In genomic region chr9:32581512-32582143, GRCh38 we compare ENCODE assay signal across 8 cellular contexts. TPM values are rescaled to one million over a fixed set of nuclear protein-coding genes. Genes with fewer than 3 reads are reported as not detected.
DNase-seq lines count a peak whose midpoint lies in the region; ATAC-seq, FAIRE-seq and TF ChIP-seq lines count a peak whose summit lies in the region.

No MANE protein-coding gene starts in this region.

- H3K9me2 ChIP-seq in MM.1S (replicated peaks; ENCODE audit: insufficient read depth, low read length) (no peaks in the 10 kb centered on the region), SK-N-SH (no peaks in the 10 kb centered on the region), neural cell (ENCODE audit: insufficient read depth, low read length) (no peaks in the 10 kb centered on the region)

- H3K27ac ChIP-seq in C4-2B (no peak overlapping the region), MM.1S (ENCODE audit: low read length) (peak overlapping the region; percentile 36; the same call in 1 of the 2 replicates), SK-N-SH (ENCODE audit: low read depth in 2 of 2, low read length in 1 of 2) (no peak overlapping the region), neural cell (ENCODE audit: low read length) (no peak overlapping the region)
- H3K27ac ChIP-seq in effector memory CD4-positive, alpha-beta T cell (ENCODE audit: insufficient read depth, low read length, poor library complexity, severe bottlenecking): no peak overlapping the region

- POLR2A ChIA-PET in SK-N-SH (lab: Yijun Ruan, JAX): interaction anchor here (1.0 to 2.2 kb wide), 2 partner anchors 197 to 203 kb away, joined by 3 to 10 read pairs; partner anchors contain the start of gene ACO1

- no peak for TF ChIP-seq EP300 in SK-N-SH (IDR thresholded peaks at IDR 0.05; ENCODE audit: borderline replicate concordance in 1 of 2, low read depth in 1 of 2, low read length in 1 of 2)
- TF ChIP-seq EP300 in neural cell (conservative IDR thresholded peaks at IDR 0.05; ENCODE audit: poor library complexity, severe bottlenecking): no peak

- TF ChIP-seq POLR2A in GM12891 (IDR thresholded peaks at IDR 0.05; ENCODE audit: low read depth, low read length): no peak

- H3K79me2 ChIP-seq in MM.1S (ENCODE audit: low read length) (no peaks in the 10 kb centered on the region), SK-N-SH (ENCODE audit: insufficient read depth) (no peaks in the 10 kb centered on the region), neural cell (replicated peaks; ENCODE audit: insufficient read depth, low read length) (no peaks in the 10 kb centered on the region)

- FAIRE-seq in GM12891 (lab: Jason Lieb, UNC) (peak; percentile 81), endometrium (lab: Jason Lieb, UNC) (peak; percentile 29)

- TF ChIP-seq RAD21 in SK-N-SH (IDR thresholded peaks at IDR 0.05; ENCODE audit: low read length): peak; percentile 73
- TF ChIP-seq RAD21 in neural cell (conservative IDR thresholded peaks at IDR 0.05): peak; percentile 75

- H3F3A ChIP-seq in MM.1S (ENCODE audit: insufficient read depth, low read length) (peaks cover 24% of the 10 kb centered on the region), SK-N-SH (replicated peaks; ENCODE audit: insufficient read depth) (no peaks in the 10 kb centered on the region), neural cell (ENCODE audit: insufficient read depth, low read length, poor library complexity, severe bottlenecking) (no peaks in the 10 kb centered on the region)

- H3K36me3 ChIP-seq in MM.1S (replicated peaks; ENCODE audit: insufficient read depth, low read length): no peaks in the 10 kb centered on the region
- no peaks in the 10 kb centered on the region for H3K36me3 ChIP-seq in SK-N-SH (replicated peaks in 1 of 2; ENCODE audit: control insufficient read depth in 1 of 2, insufficient read depth in 2 of 2, low read length in 1 of 2)
- H3K36me3 ChIP-seq in neural cell (ENCODE audit: insufficient read depth, low read length): no peaks in the 10 kb centered on the region
- no peaks in the 10 kb centered on the region for H3K36me3 ChIP-seq in effector memory CD4-positive, alpha-beta T cell (ENCODE audit: control insufficient read depth, insufficient read depth, low read length)

- H3K4me3 ChIP-seq in MM.1S (ENCODE audit: low read length): peak overlapping the region; percentile 3; the same call in 1 of the 2 replicates
- no peak overlapping the region; a peak in 1 of 4 replicates for H3K4me3 ChIP-seq in SK-N-SH (ENCODE audit: low read depth in 2 of 2, low read length in 1 of 2)
- H3K4me3 ChIP-seq in neural cell (ENCODE audit: low read length): no peak overlapping the region
- H3K4me3 ChIP-seq in effector memory CD4-positive, alpha-beta T cell (ENCODE audit: insufficient read depth, low read depth, low read length, poor library complexity, severe bottlenecking): no peak overlapping the region

- H4K20me1 ChIP-seq in MM.1S (ENCODE audit: insufficient read depth, low read length): no peaks in the 10 kb centered on the region
- H4K20me1 ChIP-seq in SK-N-SH (ENCODE audit: insufficient read depth): no peaks in the 10 kb centered on the region
- H4K20me1 ChIP-seq in neural cell (ENCODE audit: insufficient read depth): no peaks in the 10 kb centered on the region

- WGBS in SK-N-SH (ENCODE audit: low lambda C conversion rate): 31% methylated on average over 3 of the region's 3 CpGs

- H3K4me2 ChIP-seq in MM.1S (ENCODE audit: low read depth, low read length): peak overlapping the region; percentile 72
- 0 out of 2 replicates have a peak overlapping the region, but pooled peaks have one; percentile 30 for H3K4me2 ChIP-seq in SK-N-SH
- H3K4me2 ChIP-seq in neural cell (ENCODE audit: low read length): no peak overlapping the region

- no peaks in the 10 kb centered on the region for H3K9me3 ChIP-seq in MM.1S (replicated peaks; ENCODE audit: insufficient read depth, low read length)
- no peaks in the 10 kb centered on the region for H3K9me3 ChIP-seq in SK-N-SH
- H3K9me3 ChIP-seq in neural cell (ENCODE audit: low read length): no peaks in the 10 kb centered on the region
- H3K9me3 ChIP-seq in effector memory CD4-positive, alpha-beta T cell (ENCODE audit: control insufficient read depth, low read length): no peaks in the 10 kb centered on the region

- DNase-seq in GM12891 (ENCODE audit: insufficient read length, low spot score) (no peak), MM.1S (peak; percentile 81), SK-N-SH (peak; percentile 60)
- no peak for DNase-seq in effector memory CD4-positive, alpha-beta T cell

- peak overlapping the region; percentile 66 for H2AFZ ChIP-seq in MM.1S (ENCODE audit: low read length)
- H2AFZ ChIP-seq in SK-N-SH (ENCODE audit: low read depth): peak overlapping the region; percentile 57
- H2AFZ ChIP-seq in neural cell (ENCODE audit: low read depth, low read length): no peak overlapping the region

- ATAC-seq in GM19395 (IDR thresholded peaks at IDR 0.05; ENCODE audit: unreplicated experiment): no peak

- TF ChIP-seq CTCF in C4-2B (conservative IDR thresholded peaks at IDR 0.05) (peak; percentile 76), MM.1S (IDR thresholded peaks at IDR 0.05; ENCODE audit: low read length) (peak; percentile 81), SK-N-SH (IDR thresholded peaks at IDR 0.05) (peak; percentile 75), neural cell (IDR thresholded peaks at IDR 0.05; ENCODE audit: poor library complexity, severe bottlenecking) (peak; percentile 77)

- H3K4me1 ChIP-seq in MM.1S (ENCODE audit: low read length): peaks cover 30% of the 10 kb centered on the region
- H3K4me1 ChIP-seq in SK-N-SH (ENCODE audit: control insufficient read depth in 1 of 2, insufficient read depth in 2 of 2, low read depth in 1 of 2, low read length in 1 of 2): no peaks in the 10 kb centered on the region; a peak in 1 of 4 replicates
- no peaks in the 10 kb centered on the region for H3K4me1 ChIP-seq in effector memory CD4-positive, alpha-beta T cell (ENCODE audit: control insufficient read depth, insufficient read depth, low read length, poor library complexity, severe bottlenecking)

- H3K9ac ChIP-seq in MM.1S (ENCODE audit: low read length) (no peak overlapping the region), SK-N-SH (no peak overlapping the region), neural cell (ENCODE audit: low read length) (no peak overlapping the region)

- CTCF ChIA-PET in SK-N-SH (lab: Yijun Ruan, JAX): interaction anchor here (0.6 to 20.6 kb wide), 58 partner anchors 9 to 464 kb away, joined by 3 to 620 read pairs (median 4); partner anchors contain the start of genes ACO1, NDUFB6, RIGI and SMIM27

- H3K27me3 ChIP-seq in MM.1S (replicated peaks; ENCODE audit: insufficient read depth, low read length) (no peaks in the 10 kb centered on the region), SK-N-SH (ENCODE audit: insufficient read depth) (no peaks in the 10 kb centered on the region), neural cell (ENCODE audit: insufficient read depth, low read depth, low read length) (no peaks in the 10 kb centered on the region)
- H3K27me3 ChIP-seq in effector memory CD4-positive, alpha-beta T cell (replicated peaks; ENCODE audit: control insufficient read depth, insufficient read depth, low read length, poor library complexity, severe bottlenecking): no peaks in the 10 kb centered on the region

TF ChIP-seq in GM12891, 5 proteins besides CTCF, POLR2A, EP300 and RAD21 (continues in another document):
- TF ChIP-seq PAX5 (IDR thresholded peaks at IDR 0.05; ENCODE audit: insufficient read depth, low read length, severe bottlenecking) (no peak), SPI1 (IDR thresholded peaks at IDR 0.05; ENCODE audit: low read depth, low read length) (no peak), POU2F2 (IDR thresholded peaks at IDR 0.05; ENCODE audit: low read depth, low read length) (no peak), POLR2AphosphoS5 (IDR thresholded peaks at IDR 0.05; ENCODE audit: low read depth, low read length) (no peak)

TF ChIP-seq in SK-N-SH, 30 proteins besides CTCF, POLR2A, EP300 and RAD21 (continues in another document):
- 0 out of 2 replicates have a peak, but pooled peaks have one; percentile 30 for TF ChIP-seq MXI1 (IDR thresholded peaks at IDR 0.05; ENCODE audit: low read depth, low read length)

TF ChIP-seq in neural cell, 6 proteins besides CTCF, POLR2A, EP300 and RAD21 (continues in another document):
- no peak for TF ChIP-seq MXI1 (conservative IDR thresholded peaks at IDR 0.05; ENCODE audit: poor library complexity, severe bottlenecking)
- TF ChIP-seq TAF1 (IDR thresholded peaks at IDR 0.05; ENCODE audit: low read depth): no peak
- peak; percentile 85 for TF ChIP-seq SMC3 (conservative IDR thresholded peaks at IDR 0.05; ENCODE audit: poor library complexity)
- TF ChIP-seq POLR2AphosphoS5 (IDR thresholded peaks at IDR 0.05): no peak
- TF ChIP-seq EZH2 (IDR thresholded peaks at IDR 0.05; ENCODE audit: borderline replicate concordance, insufficient read depth, low read length, poor library complexity, severe bottlenecking): no peak

RNA-seq across cellular contexts. Expression of gene NDUFB6, which starts 8.7 kb away (rescaled TPM):
- polyA plus RNA-seq in GM12891 (2012; ENCODE audit: low read depth, missing spikeins): 53.2 TPM
- 78.0 and 96.2 TPM in 2 replicates for polyA plus RNA-seq in SK-N-SH (2012; rRNA removed)
- polyA plus RNA-seq in SK-N-SH (2012; cell fraction: cytosol; rRNA removed): 105 and 117 TPM in 2 replicates
- polyA plus RNA-seq in SK-N-SH (2012; cell fraction: nucleus; rRNA removed): 33.3 and 42.6 TPM in 2 replicates
- 131 and 148 TPM in 2 replicates for polyA plus RNA-seq in neural cell
- 33.6 and 37.2 TPM in 2 replicates for polyA minus RNA-seq in neural cell

RNA-seq across cellular contexts. Expression of gene TOPORS, which starts 29.2 kb away (rescaled TPM):
- 9.8 TPM for polyA plus RNA-seq in GM12891 (2012; ENCODE audit: low read depth, missing spikeins)
- polyA plus RNA-seq in SK-N-SH (2012; rRNA removed) (4.9 and 6.1 TPM in 2 replicates), neural cell (18.0 and 18.6 TPM in 2 replicates)
- polyA plus RNA-seq in SK-N-SH (2012; cell fraction: cytosol; rRNA removed): 8.2 and 9.0 TPM in 2 replicates
- 2.6 and 7.6 TPM in 2 replicates for polyA plus RNA-seq in SK-N-SH (2012; cell fraction: nucleus; rRNA removed)
- 53.1 and 55.9 TPM in 2 replicates for polyA minus RNA-seq in neural cell

RNA-seq across cellular contexts. Expression of gene SMIM27, which starts 29.5 kb away (rescaled TPM):
- 59.3 TPM for polyA plus RNA-seq in GM12891 (2012; ENCODE audit: low read depth, missing spikeins)
- polyA plus RNA-seq in SK-N-SH (2012; rRNA removed): 5.9 and 6.0 TPM in 2 replicates
- 6.4 and 6.8 TPM in 2 replicates for polyA plus RNA-seq in SK-N-SH (2012; cell fraction: cytosol; rRNA removed)
- polyA plus RNA-seq in SK-N-SH (2012; cell fraction: nucleus; rRNA removed): 3.0 and 3.2 TPM in 2 replicates
- polyA plus RNA-seq in neural cell: 15.6 and 23.2 TPM in 2 replicates
- 2.9 and 3.7 TPM in 2 replicates for polyA minus RNA-seq in neural cell

RNA-seq across cellular contexts. Expression of gene TAF1L, which starts 53.8 kb away (rescaled TPM):
- polyA plus RNA-seq in GM12891 (2012; ENCODE audit: low read depth, missing spikeins): 0.01 TPM
- polyA plus RNA-seq in SK-N-SH (2012; rRNA removed): 0.02 TPM in 1 of 2 replicates, not detected in the other
- 0.01 and 0.03 TPM in 2 replicates for polyA plus RNA-seq in SK-N-SH (2012; cell fraction: cytosol; rRNA removed)
- 0.01 and 0.06 TPM in 2 replicates for polyA plus RNA-seq in SK-N-SH (2012; cell fraction: nucleus; rRNA removed)
- polyA plus RNA-seq in neural cell: not detected in 2 replicates
- polyA minus RNA-seq in neural cell: 0.24 TPM in 1 of 2 replicates, not detected in the other

RNA-seq across cellular contexts. Expression of gene RIGI, which starts 55.6 kb away (rescaled TPM):
- polyA plus RNA-seq in GM12891 (2012; ENCODE audit: low read depth, missing spikeins): 2.9 TPM
- polyA plus RNA-seq in SK-N-SH (2012; rRNA removed) (1.5 and 2.5 TPM in 2 replicates), neural cell (2.5 and 3.0 TPM in 2 replicates)
- 2.2 and 2.5 TPM in 2 replicates for polyA plus RNA-seq in SK-N-SH (2012; cell fraction: cytosol; rRNA removed)
- 1.9 and 3.9 TPM in 2 replicates for polyA plus RNA-seq in SK-N-SH (2012; cell fraction: nucleus; rRNA removed)
- polyA minus RNA-seq in neural cell: 2.8 and 3.2 TPM in 2 replicates

Comparison
In these comparisons a context has a peak if more than half of its experiments do, and no peak if none do; other contexts are left out.
1. DNase-seq: peak in MM.1S (single experiment) and SK-N-SH (single experiment); none in GM12891 (single experiment) and effector memory CD4-positive, alpha-beta T cell (0 of 3).
2. Peak in every context shown above with its lines, with median percentiles within 50 percentile points of each other: CTCF ChIP-seq.